In the genomic region with DNA sequence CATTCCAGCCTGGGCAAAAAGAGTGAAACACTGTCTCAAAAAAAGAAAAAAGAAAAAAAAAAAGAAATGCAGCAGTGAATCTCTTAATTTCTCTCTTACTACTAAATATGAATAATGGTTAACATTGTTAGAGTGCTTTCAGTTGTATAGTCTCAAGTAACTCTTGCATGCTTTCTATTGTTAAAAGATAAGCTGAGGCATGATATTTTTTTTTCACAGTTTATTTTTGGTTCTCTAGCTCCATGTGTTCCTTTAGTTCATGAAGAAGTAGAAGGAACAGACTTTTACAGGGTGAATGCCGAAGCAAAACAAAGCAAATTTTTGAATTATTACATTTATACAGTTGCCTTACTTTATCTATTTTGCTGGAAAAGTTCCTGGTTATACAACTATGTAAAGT, we compare ENCODE assay signal across 23 cellular contexts.
"Had no signal": no experiment of that assay in that cellular context is flagged by ENCODE, and none has a peak within 500 bp of the region (broad histone marks: within the 10 kb centered on the region; RNA-seq: fewer than 3 reads in every experiment).

No MANE protein-coding gene starts in this region.

- H3K9me3 ChIP-seq: esophagus squamous epithelium, gastrocnemius medialis, heart right ventricle, left lung, lower lobe of right lung, mucosa of descending colon had no signal

- H3K27ac ChIP-seq: coronary artery, dorsolateral prefrontal cortex, epithelial cell of prostate, esophagus squamous epithelium, gastrocnemius medialis, heart right ventricle, left lung, lower lobe of right lung had no signal

- H3K36me3 ChIP-seq: esophagus squamous epithelium, gastrocnemius medialis, heart right ventricle, left lung, lower lobe of right lung had no signal

- DNase-seq: dermis blood vessel endothelial cell; dorsolateral prefrontal cortex; effector CD4-positive, alpha-beta T cell; effector memory CD8-positive, alpha-beta T cell; endodermal cell; erythroblast; esophagus squamous epithelium; foreskin fibroblast; foreskin melanocyte; gastrocnemius medialis; glutamatergic neuron; head of caudate nucleus; heart right ventricle; hippocampal formation; left cardiac atrium; left lung; lower lobe of right lung; mesenchymal stem cell; mucosa of descending colon; naive B cell had no signal

- ATAC-seq: effector memory CD8-positive, alpha-beta T cell; esophagus mucosa; gastrocnemius medialis; heart right ventricle; left cardiac atrium; left lung; lower lobe of right lung; mucosa of descending colon had no signal

- H3K27me3 ChIP-seq: dorsolateral prefrontal cortex, esophagus squamous epithelium, gastrocnemius medialis, heart right ventricle, left lung had no signal

- H3K4me1 ChIP-seq: esophagus squamous epithelium, left lung, lower lobe of right lung had no signal

- H3K4me3 ChIP-seq: coronary artery, dorsolateral prefrontal cortex, esophagus squamous epithelium, gastrocnemius medialis, heart right ventricle, left lung, lower lobe of right lung, mucosa of descending colon had no signal
